ENCODE assay signal across 20 cellular contexts in genomic region chr14:31487891-31488290, GRCh38. TPM values are rescaled to one million over a fixed set of nuclear protein-coding genes. Genes with fewer than 3 reads are reported as not detected.
"Had no signal": no experiment of that assay in that cellular context is flagged by ENCODE, and none has a peak within 500 bp of the region (broad histone marks: within the 10 kb centered on the region; RNA-seq: fewer than 3 reads in every experiment).

TSS of gene GPR33 (minus strand) at chr14:31488039. CDS start at chr14:31483965, 4,074 bp downstream.

- H3K4me1 Mint-ChIP-seq: activated naive CD8-positive, alpha-beta T cell treated with anti-CD3 and anti-CD28 coated beads for 36 hours had no signal

- H3K9me3 Mint-ChIP-seq: activated naive CD8-positive, alpha-beta T cell treated with anti-CD3 and anti-CD28 coated beads for 36 hours; T-helper 2 cell treated with Interferon-gamma antibody and Interleukin-4, amounts not matched to agents 5 μg/mL and 100 μg/mL, for 36 hours had no signal

- H3K36me3 ChIP-seq: brain microvascular endothelial cell, tibial nerve had no signal

- H3K4me1 ChIP-seq: parathyroid adenoma had no signal

- H3K4me3 ChIP-seq: skin epidermis, tibial nerve had no signal

- H3K9me3 ChIP-seq: tibial nerve had no signal

- H3K27me3 ChIP-seq: brain microvascular endothelial cell, tibial nerve had no signal

- DNase-seq: activated CD4-positive, alpha-beta T cell treated with anti-CD3 and anti-CD28 coated beads for 1 hour; activated CD4-positive, alpha-beta T cell treated with anti-CD3 and anti-CD28 coated beads, Interleukin-2, amount 50 U/mL, for 48 hours; activated gamma-delta T cell treated with Interleukin-2 at 50 U/mL for 16 hours; activated naive CD8-positive, alpha-beta T cell treated with anti-CD3 and anti-CD28 coated beads for 36 hours; activated T-cell treated with anti-CD3 and anti-CD28 coated beads, Interleukin-2, amount 50 U/mL, for 48 hours; brain microvascular endothelial cell; cerebellar nuclear complex; dermis blood vessel endothelial cell; endodermal cell; hypothalamus; kidney glomerular epithelial cell; retina had no signal

- H3K27ac ChIP-seq: brain microvascular endothelial cell, parathyroid adenoma, tibial nerve had no signal

- H2AFZ ChIP-seq: parathyroid adenoma had no signal

- H3K27ac Mint-ChIP-seq: activated naive CD8-positive, alpha-beta T cell treated with anti-CD3 and anti-CD28 coated beads for 36 hours; endodermal cell; T-helper 2 cell treated with Interferon-gamma antibody and Interleukin-4, amounts not matched to agents 5 μg/mL and 100 μg/mL, for 36 hours had no signal

- H3K36me3 Mint-ChIP-seq: activated naive CD8-positive, alpha-beta T cell treated with anti-CD3 and anti-CD28 coated beads for 36 hours had no signal

- H3K4me3 Mint-ChIP-seq: activated naive CD8-positive, alpha-beta T cell treated with anti-CD3 and anti-CD28 coated beads for 36 hours; endodermal cell; T-helper 2 cell treated with Interferon-gamma antibody and Interleukin-4, amounts not matched to agents 5 μg/mL and 100 μg/mL, for 36 hours had no signal

- H3K79me2 ChIP-seq: parathyroid adenoma had no signal

RNA-seq across cellular contexts. Expression of gene GPR33, which starts in this region (rescaled TPM):
- total RNA-seq: activated naive CD8-positive, alpha-beta T cell treated with anti-CD3 and anti-CD28 coated beads for 36 hours; dermis blood vessel endothelial cell; endodermal cell; liver; mesenteric fat pad; subcutaneous adipose tissue; tibial nerve had no signal
- polyA plus RNA-seq: esophagus, liver had no signal
